In genomic region chr7:99255463-99255862, GRCh38 we compare ENCODE assay signal across 24 cellular contexts. TPM values are rescaled to one million over a fixed set of nuclear protein-coding genes. Genes with fewer than 3 reads are reported as not detected.
"Had no signal": no experiment of that assay in that cellular context is flagged by ENCODE, and none has a peak within 500 bp of the region (broad histone marks: within the 10 kb centered on the region; RNA-seq: fewer than 3 reads in every experiment).

No MANE protein-coding gene starts in this region.

- H3K27me3 ChIP-seq: body of pancreas, foreskin keratinocyte, right lobe of liver, testis had no signal

- H3K9me3 Mint-ChIP-seq: activated B cell treated with CpG ODN at 0.5 μM for 24 hours; activated naive CD4-positive, alpha-beta T cell treated with anti-CD3 and anti-CD28 coated beads, Interleukin-2, amount 50 U/mL, for 72 hours; nephron; stimulated activated naive CD8-positive, alpha-beta T cell treated with anti-CD3 and anti-CD28 coated beads, Interleukin-15, amount 100 ng/mL, for 72 hours; T-helper 1 cell treated with Interleukin-12 subunit alpha and Interleukin-12 subunit beta and Interleukin-4 antibody, amounts not matched to agents 30 μg/mL and 1 μg/mL, for 36 hours had no signal

- H3K4me1 Mint-ChIP-seq: activated B cell treated with CpG ODN at 0.5 μM for 24 hours; nephron; stimulated activated naive CD8-positive, alpha-beta T cell treated with anti-CD3 and anti-CD28 coated beads, Interleukin-15, amount 100 ng/mL, for 72 hours had no signal

- H3K4me3 ChIP-seq: body of pancreas, prostate gland, right lobe of liver, spleen, testis had no signal

- ATAC-seq: activated CD8-positive, alpha-beta T cell treated with anti-CD3 and anti-CD28 coated beads, Interleukin-2, amount 10 ng/mL, durations not matched to agents 7 days and 5 days; activated naive CD4-positive, alpha-beta T cell treated with anti-CD3 and anti-CD28 coated beads, Interleukin-2, amount 50 U/mL, for 72 hours; body of pancreas; foreskin keratinocyte; right lobe of liver; stimulated activated naive CD8-positive, alpha-beta T cell treated with anti-CD3 and anti-CD28 coated beads, Interleukin-15, amount 100 ng/mL, for 72 hours had no signal

- DNase-seq: activated B cell treated with CpG ODN at 0.5 μM for 24 hours; activated CD4-positive, alpha-beta T cell treated with anti-CD3 and anti-CD28 coated beads for 48 hours; activated CD8-positive, alpha-beta memory T cell treated with anti-CD3 and anti-CD28 coated beads, Interleukin-2, amount 50 U/mL, for 4 hours; activated CD8-positive, alpha-beta T cell treated with anti-CD3 and anti-CD28 coated beads, Interleukin-2, amount 10 ng/mL, durations not matched to agents 7 days and 5 days; activated gamma-delta T cell; activated T-cell treated with anti-CD3 and anti-CD28 coated beads, Interleukin-2, amount 50 U/mL, for 48 hours; body of pancreas; caudate nucleus; foreskin keratinocyte; glutamatergic neuron; kidney; left ventricle myocardium superior; mesenchymal stem cell; occipital lobe; right lobe of liver; spleen; stimulated activated naive CD8-positive, alpha-beta T cell treated with anti-CD3 and anti-CD28 coated beads, Interleukin-15, amount 100 ng/mL, for 72 hours; testis had no signal

- H3K27me3 Mint-ChIP-seq: activated B cell treated with CpG ODN at 0.5 μM for 24 hours; stimulated activated naive CD8-positive, alpha-beta T cell treated with anti-CD3 and anti-CD28 coated beads, Interleukin-15, amount 100 ng/mL, for 72 hours had no signal

- H3K36me3 Mint-ChIP-seq: activated naive CD4-positive, alpha-beta T cell treated with anti-CD3 and anti-CD28 coated beads, Interleukin-2, amount 50 U/mL, for 72 hours had no signal

- H3K4me1 ChIP-seq: body of pancreas, prostate gland, right lobe of liver, spleen, testis had no signal

- H3K27ac ChIP-seq: body of pancreas, foreskin keratinocyte, prostate gland, right lobe of liver, spleen, testis had no signal

- H3K9me3 ChIP-seq: body of pancreas, prostate gland, right lobe of liver, spleen, testis had no signal

- H3K4me3 Mint-ChIP-seq: activated B cell treated with CpG ODN at 0.5 μM for 24 hours; activated CD8-positive, alpha-beta T cell treated with anti-CD3 and anti-CD28 coated beads, Interleukin-2, amount 10 ng/mL, durations not matched to agents 7 days and 5 days; nephron; stimulated activated naive CD8-positive, alpha-beta T cell treated with anti-CD3 and anti-CD28 coated beads, Interleukin-15, amount 100 ng/mL, for 72 hours; T-helper 1 cell treated with Interleukin-12 subunit alpha and Interleukin-12 subunit beta and Interleukin-4 antibody, amounts not matched to agents 30 μg/mL and 1 μg/mL, for 36 hours had no signal

- H3K36me3 ChIP-seq: prostate gland, right lobe of liver, spleen had no signal

- H3K27ac Mint-ChIP-seq: activated B cell treated with CpG ODN at 0.5 μM for 24 hours; activated CD8-positive, alpha-beta T cell treated with anti-CD3 and anti-CD28 coated beads, Interleukin-2, amount 10 ng/mL, durations not matched to agents 7 days and 5 days; activated naive CD4-positive, alpha-beta T cell treated with anti-CD3 and anti-CD28 coated beads, Interleukin-2, amount 50 U/mL, for 72 hours; nephron; T-helper 1 cell treated with Interleukin-12 subunit alpha and Interleukin-12 subunit beta and Interleukin-4 antibody, amounts not matched to agents 30 μg/mL and 1 μg/mL, for 36 hours had no signal

RNA-seq across cellular contexts. Expression of gene MYH16, which starts 17.2 kb away (rescaled TPM):
- total RNA-seq: activated B cell treated with CpG ODN at 0.5 μM for 24 hours; activated CD8-positive, alpha-beta T cell treated with anti-CD3 and anti-CD28 coated beads, Interleukin-2, amount 10 ng/mL, durations not matched to agents 7 days and 5 days; kidney; left ventricle myocardium superior; occipital lobe; right lobe of liver; spleen; ureter had no signal
- polyA plus RNA-seq: spleen had no signal

RNA-seq across cellular contexts. Expression of gene KPNA7, which starts 47.5 kb away (rescaled TPM):
- total RNA-seq: activated B cell treated with CpG ODN at 0.5 μM for 24 hours; activated CD8-positive, alpha-beta T cell treated with anti-CD3 and anti-CD28 coated beads, Interleukin-2, amount 10 ng/mL, durations not matched to agents 7 days and 5 days; endothelial cell of umbilical vein; foreskin keratinocyte; kidney; left ventricle myocardium superior; occipital lobe; spleen; ureter had no signal
- polyA plus RNA-seq: endothelial cell of umbilical vein, spleen had no signal
